18 cellular contexts compared by ENCODE assay signal in the genomic region with DNA sequence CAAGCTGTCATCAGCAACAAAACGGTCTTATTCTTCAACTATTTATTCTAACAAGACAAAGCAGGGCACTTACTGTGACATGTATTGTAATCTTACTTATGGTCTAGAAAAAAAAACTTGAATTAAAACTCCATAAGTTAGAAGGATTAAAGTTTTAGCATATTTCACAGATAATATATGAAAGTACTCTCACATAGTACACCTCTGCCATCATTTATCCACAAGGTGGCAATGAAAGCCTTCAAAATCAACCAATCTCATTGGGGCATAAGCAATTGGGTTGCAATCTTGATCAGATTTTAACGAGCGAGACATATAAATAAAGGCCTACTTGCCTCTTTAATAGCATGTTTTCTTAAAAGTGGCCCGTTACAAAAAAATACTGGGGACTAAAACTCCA.
A peak's percentile ranks its signal among the peaks of the same experiment; 100 is the strongest.
DNase-seq lines count a peak whose midpoint lies in the region; ATAC-seq, FAIRE-seq and TF ChIP-seq lines count a peak whose summit lies in the region.
"Had no signal": no experiment of that assay in that cellular context is flagged by ENCODE, and none has a peak within 500 bp of the region (broad histone marks: within the 10 kb centered on the region; RNA-seq: fewer than 3 reads in every experiment).

No MANE protein-coding gene starts in this region.

- H3K9me3 Mint-ChIP-seq in activated T-helper 1 cell treated with anti-CD3 and anti-CD28 coated beads, Interleukin-12 subunit alpha, Interleukin-12 subunit beta, Interleukin-2, Interleukin-4 antibody, amounts not matched to agents 30 ng/mL and 10 ng/mL and 1 ng/mL, durations not matched to agents 14 hours and 24 hours and 36 hours = peaks cover 4% of the 10 kb centered on the region

- H3K4me3 Mint-ChIP-seq in activated T-helper 1 cell treated with anti-CD3 and anti-CD28 coated beads, Interleukin-12 subunit alpha, Interleukin-12 subunit beta, Interleukin-2, Interleukin-4 antibody, amounts not matched to agents 30 ng/mL and 10 ng/mL and 1 ng/mL, durations not matched to agents 14 hours and 24 hours and 36 hours = no peak overlapping the region

- H3K9ac ChIP-seq in kidney (ENCODE audit: low read length in 2 of 2) = no peak overlapping the region

- intact Hi-C loops in kidney (cut with DNase I) = no loop called here
- intact Hi-C loops in activated T-helper 1 cell treated with anti-CD3 and anti-CD28 coated beads, Interleukin-12 subunit alpha, Interleukin-12 subunit beta, Interleukin-2, Interleukin-4 antibody, amounts not matched to agents 30 ng/mL and 10 ng/mL and 1 ng/mL, durations not matched to agents 14 hours and 24 hours and 36 hours (cut with micrococcal nuclease) = no loop called here

- no peaks in the 10 kb centered on the region for H3K4me1 ChIP-seq in kidney (ENCODE audit: control insufficient read depth in 1 of 2, insufficient read depth in 1 of 2, low read depth in 1 of 2, low read length in 2 of 2)
- H3K4me1 ChIP-seq: heart right ventricle, lower lobe of right lung, pancreas had no signal

- no peak overlapping the region for H3K4me3 ChIP-seq in AG10803 (ENCODE audit: low read length)
- no peak overlapping the region for H3K4me3 ChIP-seq in kidney (ENCODE audit: low read length in 2 of 2)
- H3K4me3 ChIP-seq: dorsolateral prefrontal cortex, heart right ventricle, lower lobe of right lung, pancreas had no signal

- TF ChIP-seq CTCF in AG10803 (conservative IDR thresholded peaks at IDR 0.05; ENCODE audit: low read length) = peak; percentile 41
- no peak for TF ChIP-seq CTCF in kidney (IDR thresholded peaks at IDR 0.05; ENCODE audit: borderline replicate concordance, extremely low read depth, insufficient read depth)

- H3K9me3 ChIP-seq in kidney (ENCODE audit: control insufficient read depth in 1 of 2, low read length in 2 of 2) = no peaks in the 10 kb centered on the region
- H3K9me3 ChIP-seq: heart right ventricle, lower lobe of right lung, pancreas had no signal

- peak; percentile 62 for FAIRE-seq in kidney (lab: Jason Lieb, UNC)
- FAIRE-seq: pancreas had no signal

- no peaks in the 10 kb centered on the region for H3K27me3 Mint-ChIP-seq in activated T-helper 1 cell treated with anti-CD3 and anti-CD28 coated beads, Interleukin-12 subunit alpha, Interleukin-12 subunit beta, Interleukin-2, Interleukin-4 antibody, amounts not matched to agents 30 ng/mL and 10 ng/mL and 1 ng/mL, durations not matched to agents 14 hours and 24 hours and 36 hours (ENCODE audit: insufficient read depth)

- no peak for ATAC-seq in HG03469 (IDR thresholded peaks at IDR 0.05; ENCODE audit: unreplicated experiment)
- ATAC-seq: heart right ventricle, lower lobe of right lung, pancreas had no signal

- no peak overlapping the region for H3K27ac Mint-ChIP-seq in activated T-helper 1 cell treated with anti-CD3 and anti-CD28 coated beads, Interleukin-12 subunit alpha, Interleukin-12 subunit beta, Interleukin-2, Interleukin-4 antibody, amounts not matched to agents 30 ng/mL and 10 ng/mL and 1 ng/mL, durations not matched to agents 14 hours and 24 hours and 36 hours

- H3K36me3 ChIP-seq in kidney (ENCODE audit: control insufficient read depth in 1 of 2, insufficient read depth in 2 of 2, low read length in 2 of 2) = no peaks in the 10 kb centered on the region
- H3K36me3 ChIP-seq: heart right ventricle, lower lobe of right lung, pancreas had no signal

- H3K27ac ChIP-seq in kidney (ENCODE audit: low read depth in 2 of 2, low read length in 2 of 2) = no peak overlapping the region
- H3K27ac ChIP-seq: dorsolateral prefrontal cortex, heart right ventricle, lower lobe of right lung, pancreas had no signal

- H3K4me1 Mint-ChIP-seq in activated T-helper 1 cell treated with anti-CD3 and anti-CD28 coated beads, Interleukin-12 subunit alpha, Interleukin-12 subunit beta, Interleukin-2, Interleukin-4 antibody, amounts not matched to agents 30 ng/mL and 10 ng/mL and 1 ng/mL, durations not matched to agents 14 hours and 24 hours and 36 hours (ENCODE audit: low read depth) = no peaks in the 10 kb centered on the region

- H3K36me3 Mint-ChIP-seq in activated T-helper 1 cell treated with anti-CD3 and anti-CD28 coated beads, Interleukin-12 subunit alpha, Interleukin-12 subunit beta, Interleukin-2, Interleukin-4 antibody, amounts not matched to agents 30 ng/mL and 10 ng/mL and 1 ng/mL, durations not matched to agents 14 hours and 24 hours and 36 hours (ENCODE audit: low read depth) = no peaks in the 10 kb centered on the region

- DNase-seq in AG10803 (ENCODE audit: low read depth) = peak; percentile 35
- peak; percentile 66 for DNase-seq in LHCN-M2 (ENCODE audit: low read depth)
- DNase-seq in amniotic epithelial cell (ENCODE audit: low read depth) = peak; percentile 34
- DNase-seq in kidney = no peak
- no peak for DNase-seq in activated T-helper 1 cell treated with anti-CD3 and anti-CD28 coated beads, Interleukin-12 subunit alpha, Interleukin-12 subunit beta, Interleukin-2, Interleukin-4 antibody, amounts not matched to agents 30 ng/mL and 10 ng/mL and 1 ng/mL, durations not matched to agents 14 hours and 24 hours and 36 hours (ENCODE audit: low spot score)
- no peak for DNase-seq in 8988T
- no peak for DNase-seq in midbrain (lab: John Stamatoyannopoulos, UW)
- DNase-seq: activated CD4-positive, alpha-beta T cell treated with anti-CD3 and anti-CD28 coated beads for 48 hours; activated gamma-delta T cell; COR-L47; dorsolateral prefrontal cortex; heart right ventricle; lower lobe of right lung; MM.1S; NCI-H524 treated with DMSO at 0.1 percent for 48 hours; pancreas; stimulated activated naive CD4-positive, alpha-beta T cell treated with Interleukin-2 at 50 U/mL for 16 hours had no signal

Comparison
In these comparisons a context has a peak if more than half of its experiments do, and no peak if none do; other contexts are left out.
1. DNase-seq: peak in AG10803 (single experiment), LHCN-M2 (single experiment) and amniotic epithelial cell (single experiment); none in kidney (single experiment), activated T-helper 1 cell treated with anti-CD3 and anti-CD28 coated beads, Interleukin-12 subunit alpha, Interleukin-12 subunit beta, Interleukin-2, Interleukin-4 antibody, amounts not matched to agents 30 ng/mL and 10 ng/mL and 1 ng/mL, durations not matched to agents 14 hours and 24 hours and 36 hours (single experiment), 8988T (single experiment) and midbrain (single experiment).